17 cellular contexts compared by ENCODE assay signal in the genomic region with DNA sequence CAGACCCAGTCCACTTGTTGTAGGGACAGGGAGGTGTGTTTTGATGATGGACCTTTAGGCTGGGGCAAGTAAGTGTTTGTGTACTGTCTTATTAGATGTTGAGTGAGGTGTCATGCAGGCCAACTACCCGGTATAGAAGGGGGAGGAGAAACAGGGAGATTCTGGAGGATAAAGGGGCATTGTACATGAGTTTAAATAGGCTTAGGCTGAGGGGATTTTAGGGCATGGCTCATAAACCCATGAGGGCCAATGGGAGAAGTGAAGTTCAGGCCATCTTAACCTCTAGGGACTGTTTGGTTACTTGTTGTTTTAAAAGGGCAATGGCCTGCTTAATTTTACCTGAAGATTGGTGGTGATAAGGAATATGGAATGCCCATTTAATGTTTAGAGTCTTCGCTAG. TPM values are rescaled to one million over a fixed set of nuclear protein-coding genes. Genes with fewer than 3 reads are reported as not detected.
DNase-seq lines count a peak whose midpoint lies in the region; ATAC-seq and TF ChIP-seq lines count a peak whose summit lies in the region.
"Had no signal": no experiment of that assay in that cellular context is flagged by ENCODE, and none has a peak within 500 bp of the region (broad histone marks: within the 10 kb centered on the region; RNA-seq: fewer than 3 reads in every experiment).

No MANE protein-coding gene starts in this region.

- H3K9me3 ChIP-seq in right cardiac atrium (ENCODE audit: control insufficient read depth, low read length) = peaks cover 2% of the 10 kb centered on the region
- H3K9me3 ChIP-seq in hepatocyte (ENCODE audit: low read depth) = no peaks in the 10 kb centered on the region
- H3K9me3 ChIP-seq: A549 had no signal

- 63% methylated on average over 2 of the region's 2 CpGs for WGBS in right cardiac atrium
- 68% methylated on average over 2 of the region's 2 CpGs for WGBS in hepatocyte (ENCODE audit: low lambda C conversion rate, missing lambda C conversion rate)

- peaks cover 16% of the 10 kb centered on the region for H3K79me2 ChIP-seq in hepatocyte

- ATAC-seq in right cardiac atrium = no peak
- no peak for ATAC-seq in left ventricle myocardium superior
- no peak for ATAC-seq in GM18517 (IDR thresholded peaks at IDR 0.05; ENCODE audit: unreplicated experiment)
- ATAC-seq in HG02981 (IDR thresholded peaks at IDR 0.05; ENCODE audit: unreplicated experiment) = no peak
- ATAC-seq: A549, GM12878, HCT116 had no signal

- H3K27ac ChIP-seq in right cardiac atrium (ENCODE audit: low read length) (peak overlapping the region; percentile 86), hepatocyte (no peak overlapping the region)
- H3K27ac ChIP-seq: A549, GM23248, HL-60 had no signal

- H3K4me1 ChIP-seq in right cardiac atrium (ENCODE audit: control insufficient read depth, insufficient read depth, low read length) (peaks cover 5% of the 10 kb centered on the region), hepatocyte (ENCODE audit: insufficient read depth) (no peaks in the 10 kb centered on the region)
- H3K4me1 ChIP-seq: A549 had no signal

- intact Hi-C loops in right cardiac atrium (cut with DNase I) (no loop called here), left ventricle myocardium superior (cut with micrococcal nuclease) (no loop called here)

- H3K36me3 ChIP-seq in hepatocyte (replicated peaks; ENCODE audit: insufficient read depth, low read depth) = no peaks in the 10 kb centered on the region

- H2AFZ ChIP-seq in hepatocyte = no peak overlapping the region
- H2AFZ ChIP-seq: GM23248 had no signal

- DNase-seq in right cardiac atrium (no peak), left ventricle myocardium superior (no peak), NCI-H82 treated with DMSO at 0.1 percent for 48 hours (lab: John Stamatoyannopoulos, UW; ENCODE audit: unreplicated experiment) (peak; percentile 82), hepatocyte (ENCODE audit: low spot score) (no peak), NCI-H345 (lab: John Stamatoyannopoulos, UW) (no peak)
- DNase-seq: Calu3, DMS 273 treated with DMSO at 0.1 percent for 48 hours, GM23248 had no signal

- no peaks in the 10 kb centered on the region for H3K27me3 ChIP-seq in right cardiac atrium (ENCODE audit: control insufficient read depth, insufficient read depth)
- no peaks in the 10 kb centered on the region for H3K27me3 ChIP-seq in hepatocyte

- no peak for TF ChIP-seq CTCF in hepatocyte (IDR thresholded peaks at IDR 0.05; ENCODE audit: poor library complexity)

- H3K4me3 ChIP-seq in right cardiac atrium (ENCODE audit: low read length) (peak overlapping the region; percentile 94), hepatocyte (no peak overlapping the region)
- H3K4me3 ChIP-seq: A549, GM12878, GM23248 had no signal

- H4K20me1 ChIP-seq in hepatocyte (ENCODE audit: insufficient read depth, poor library complexity, severe bottlenecking) = no peaks in the 10 kb centered on the region

- no peaks in the 10 kb centered on the region for H3K9me2 ChIP-seq in hepatocyte (replicated peaks; ENCODE audit: insufficient read depth)

- H3K4me2 ChIP-seq in hepatocyte = peak overlapping the region; percentile 58
- H3K4me2 ChIP-seq: A549 had no signal

RNA-seq across cellular contexts. Expression of a gene that starts 38.2 kb away (rescaled TPM):
- total RNA-seq in right cardiac atrium = 100 to 1,000 TPM in 2 of 4 donors, 10 to 100 TPM in 2; 91.6 to 122 (median 101) TPM
- 165 TPM for polyA plus RNA-seq in right cardiac atrium
- total RNA-seq in left ventricle myocardium superior = 47.1 TPM
- 10.5 and 24.9 TPM in 2 replicates for total RNA-seq in hepatocyte
- polyA plus RNA-seq in hepatocyte = 29.4 and 40.7 TPM in 2 replicates
- total RNA-seq: Calu3, Daoy, GM23248 had no signal
- polyA plus RNA-seq: A549, AG04450, BJ had no signal

RNA-seq across cellular contexts. Expression of a gene that starts 52.4 kb away (rescaled TPM):
- 100 to 1,000 TPM; 134 to 996 (median 625) TPM for total RNA-seq in right cardiac atrium
- polyA plus RNA-seq in right cardiac atrium = 1,085 TPM
- total RNA-seq in left ventricle myocardium superior = 82.2 TPM
- total RNA-seq in hepatocyte = 170 and 340 TPM in 2 replicates
- 1,328 and 1,609 TPM in 2 replicates for polyA plus RNA-seq in hepatocyte
- total RNA-seq: Calu3, Daoy, GM23248 had no signal
- polyA plus RNA-seq: AG04450, BJ, GM12878 had no signal
